22 cellular contexts compared by ENCODE assay signal in the genomic region with DNA sequence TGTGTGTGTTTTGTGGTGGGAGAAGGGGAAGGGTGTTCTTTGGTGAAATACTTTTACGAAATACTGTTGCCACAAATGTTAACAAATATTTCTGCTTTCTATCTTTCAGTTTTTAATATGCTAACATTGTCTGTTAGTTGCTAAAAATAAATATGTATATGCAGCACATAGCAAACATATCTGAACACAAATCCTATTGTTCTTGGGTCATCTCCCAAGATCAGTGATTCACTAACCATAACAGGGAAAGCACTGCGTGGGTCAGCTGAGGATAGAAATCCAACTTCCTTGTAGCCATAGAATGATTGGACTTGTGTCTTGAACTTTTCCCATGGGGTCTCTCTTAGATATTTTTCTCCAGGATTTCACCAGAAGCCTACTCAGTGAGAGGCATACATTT.
DNase-seq lines count a peak whose midpoint lies in the region; ATAC-seq, FAIRE-seq and TF ChIP-seq lines count a peak whose summit lies in the region.
"Had no signal": no experiment of that assay in that cellular context is flagged by ENCODE, and none has a peak within 500 bp of the region (broad histone marks: within the 10 kb centered on the region; RNA-seq: fewer than 3 reads in every experiment).

No MANE protein-coding gene starts in this region.

- peaks cover 6% of the 10 kb centered on the region for H3K4me1 ChIP-seq in adipocyte (ENCODE audit: control insufficient read depth, insufficient read depth, low read length)
- H3K4me1 ChIP-seq in fibroblast of lung (ENCODE audit: control insufficient read depth, extremely low read depth, insufficient read depth, low read length) = no peaks in the 10 kb centered on the region
- no peaks in the 10 kb centered on the region for H3K4me1 ChIP-seq in gastrocnemius medialis
- H3K4me1 ChIP-seq: BE2C, esophagus squamous epithelium, parathyroid adenoma had no signal

- H3K4me2 ChIP-seq in fibroblast of lung (ENCODE audit: extremely low read depth, insufficient read depth, low read length) = no peak overlapping the region
- H3K4me2 ChIP-seq: smooth muscle cell had no signal

- H3K79me2 ChIP-seq in fibroblast of lung (ENCODE audit: control insufficient read depth, insufficient read depth, low read length) = no peaks in the 10 kb centered on the region
- H3K79me2 ChIP-seq: parathyroid adenoma had no signal

- H3K36me3 ChIP-seq in adipocyte (ENCODE audit: control insufficient read depth, insufficient read depth, low read length, severe bottlenecking) (no peaks in the 10 kb centered on the region), fibroblast of lung (ENCODE audit: control insufficient read depth, insufficient read depth, low read length) (no peaks in the 10 kb centered on the region), gastrocnemius medialis (no peaks in the 10 kb centered on the region)
- H3K36me3 ChIP-seq: BE2C, esophagus squamous epithelium had no signal

- no peak overlapping the region for H3K9ac ChIP-seq in adipocyte (ENCODE audit: low read length)
- no peak overlapping the region for H3K9ac ChIP-seq in fibroblast of lung (ENCODE audit: insufficient read depth, low read length)
- H3K9ac ChIP-seq: parathyroid adenoma had no signal

- H3K4me3 ChIP-seq in adipocyte (ENCODE audit: low read length) (no peak overlapping the region), fibroblast of lung (replicated peaks in 1 of 4; ENCODE audit: control extremely low read depth in 1 of 4, insufficient read depth in 1 of 4, low read depth in 3 of 4, low read length in 4 of 4) (no peak overlapping the region), retinal pigment epithelial cell (ENCODE audit: low read length) (no peak overlapping the region), gastrocnemius medialis (no peak overlapping the region)
- H3K4me3 ChIP-seq: esophagus squamous epithelium, smooth muscle cell had no signal

- H3K9me3 ChIP-seq in adipocyte (ENCODE audit: control insufficient read depth, low read length) (no peaks in the 10 kb centered on the region), fibroblast of lung (ENCODE audit: control insufficient read depth, insufficient read depth, low read depth, low read length) (no peaks in the 10 kb centered on the region), gastrocnemius medialis (no peaks in the 10 kb centered on the region)
- H3K9me3 ChIP-seq: BE2C, esophagus squamous epithelium had no signal

- H3K27me3 ChIP-seq in adipocyte (replicated peaks; ENCODE audit: control insufficient read depth, insufficient read depth, low read length) = no peaks in the 10 kb centered on the region
- H3K27me3 ChIP-seq in fibroblast of lung (ENCODE audit: control insufficient read depth, insufficient read depth, low read length) = no peaks in the 10 kb centered on the region
- no peaks in the 10 kb centered on the region for H3K27me3 ChIP-seq in gastrocnemius medialis
- H3K27me3 ChIP-seq: BE2C, esophagus squamous epithelium had no signal

- no peaks in the 10 kb centered on the region for H4K20me1 ChIP-seq in fibroblast of lung (ENCODE audit: control insufficient read depth, extremely low read depth, insufficient read depth, low read length)

- no peak for FAIRE-seq in GM19239 (lab: Jason Lieb, UNC)

- DNase-seq in EL = peak; percentile 53
- DNase-seq in adipocyte (ENCODE audit: low read depth) = peak; percentile 80
- DNase-seq in fibroblast of lung (ENCODE audit: low read depth in 2 of 2) = peak; percentile 24 to 73
- DNase-seq in retinal pigment epithelial cell (ENCODE audit: low read depth) = peak; percentile 6
- no peak for DNase-seq in OCI-M1 (lab: John Stamatoyannopoulos, UW)
- no peak for DNase-seq in GM19239 (ENCODE audit: insufficient read length, low spot score)
- DNase-seq in gastrocnemius medialis = no peak
- DNase-seq: activated CD4-positive, alpha-beta T cell treated with anti-CD3 and anti-CD28 coated beads, Interleukin-2, amount 50 U/mL, for 48 hours; activated naive CD4-positive, alpha-beta T cell treated with Interleukin-2 at 50 U/mL for 16 hours; activated T-cell treated with anti-CD3 and anti-CD28 coated beads, Interleukin-2, amount 50 U/mL, for 1 hour; BE2C; DMS 273 treated with DMSO at 0.1 percent for 48 hours; esophagus squamous epithelium; kidney glomerular epithelial cell; mesendoderm; natural killer cell; NCI-H187 treated with DMSO at 0.1 percent for 48 hours; SHP77 treated with DMSO at 0.1 percent for 48 hours had no signal

- no peak for TF ChIP-seq POLR2A in gastrocnemius medialis (IDR thresholded peaks at IDR 0.05)

- H2AFZ ChIP-seq in fibroblast of lung (ENCODE audit: low read length) = no peak overlapping the region
- H2AFZ ChIP-seq: parathyroid adenoma had no signal

- intact Hi-C loops in gastrocnemius medialis (cut with DNase I; ENCODE audit: low total_unique reads) = no loop called here

- TF ChIP-seq CTCF in fibroblast of lung (conservative IDR thresholded peaks at IDR 0.05 in 1 of 2, IDR thresholded peaks at IDR 0.05 in 1 of 2; ENCODE audit: low read depth in 1 of 2, low read length in 2 of 2) (no peak), retinal pigment epithelial cell (conservative IDR thresholded peaks at IDR 0.05; ENCODE audit: low read depth, low read length) (no peak), gastrocnemius medialis (IDR thresholded peaks at IDR 0.05 in 4 of 5, conservative IDR thresholded peaks at IDR 0.05 in 1 of 5) (no peak)

- H3K27ac ChIP-seq in fibroblast of lung (ENCODE audit: insufficient read depth, low read length) (no peak overlapping the region), gastrocnemius medialis (no peak overlapping the region)
- H3K27ac ChIP-seq: esophagus squamous epithelium, parathyroid adenoma, VCaP had no signal

- in situ Hi-C loops in gastrocnemius medialis (cut with MboI; ENCODE audit: low sequenced_read_pairs in 4 of 4) = no loop called here

- ATAC-seq in HG03442 (IDR thresholded peaks at IDR 0.05; ENCODE audit: unreplicated experiment) (no peak), gastrocnemius medialis (no peak)
- ATAC-seq: natural killer cell had no signal

Comparison
In these comparisons a context has a peak if more than half of its experiments do, and no peak if none do; other contexts are left out.
1. DNase-seq: peak in EL (single experiment), adipocyte (single experiment), fibroblast of lung (2 of 2) and retinal pigment epithelial cell (single experiment); none in OCI-M1 (single experiment), GM19239 (single experiment) and gastrocnemius medialis (0 of 2).